Comparison of ENCODE assay signal across 2 cellular contexts in genomic region chr11:70078796-70079616, GRCh38.
TF ChIP-seq lines count a peak whose summit lies in the region.

No MANE protein-coding gene starts in this region.

TF ChIP-seq in SK-N-SH, 30 proteins besides CTCF, POLR2A, EP300 and RAD21 (continued from another document):
- TF ChIP-seq, protein P1, sequence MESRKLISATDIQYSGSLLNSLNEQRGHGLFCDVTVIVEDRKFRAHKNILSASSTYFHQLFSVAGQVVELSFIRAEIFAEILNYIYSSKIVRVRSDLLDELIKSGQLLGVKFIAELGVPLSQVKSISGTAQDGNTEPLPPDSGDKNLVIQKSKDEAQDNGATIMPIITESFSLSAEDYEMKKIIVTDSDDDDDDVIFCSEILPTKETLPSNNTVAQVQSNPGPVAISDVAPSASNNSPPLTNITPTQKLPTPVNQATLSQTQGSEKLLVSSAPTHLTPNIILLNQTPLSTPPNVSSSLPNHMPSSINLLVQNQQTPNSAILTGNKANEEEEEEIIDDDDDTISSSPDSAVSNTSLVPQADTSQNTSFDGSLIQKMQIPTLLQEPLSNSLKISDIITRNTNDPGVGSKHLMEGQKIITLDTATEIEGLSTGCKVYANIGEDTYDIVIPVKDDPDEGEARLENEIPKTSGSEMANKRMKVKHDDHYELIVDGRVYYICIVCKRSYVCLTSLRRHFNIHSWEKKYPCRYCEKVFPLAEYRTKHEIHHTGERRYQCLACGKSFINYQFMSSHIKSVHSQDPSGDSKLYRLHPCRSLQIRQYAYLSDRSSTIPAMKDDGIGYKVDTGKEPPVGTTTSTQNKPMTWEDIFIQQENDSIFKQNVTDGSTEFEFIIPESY (IDR thresholded peaks at IDR 0.05; ENCODE audit: borderline replicate concordance, low read depth) = no peak
- TF ChIP-seq USF1 (IDR thresholded peaks at IDR 0.05; ENCODE audit: borderline replicate concordance, low read depth) = no peak
- TF ChIP-seq TAF1 (IDR thresholded peaks at IDR 0.05; ENCODE audit: borderline replicate concordance, low read depth, low read length) = no peak
- TF ChIP-seq NRF1 (IDR thresholded peaks at IDR 0.05; ENCODE audit: low read depth, low read length) = no peak
- TF ChIP-seq FOSL2 (IDR thresholded peaks at IDR 0.05; ENCODE audit: borderline replicate concordance, low read depth) = no peak
- TF ChIP-seq GABPA (IDR thresholded peaks at IDR 0.05; ENCODE audit: low read depth) = no peak
- no peak for TF ChIP-seq YY1 (IDR thresholded peaks at IDR 0.05; ENCODE audit: low read depth)
- TF ChIP-seq CHD2 (IDR thresholded peaks at IDR 0.05; ENCODE audit: low read length, partially characterized antibody) = no peak
- no peak for TF ChIP-seq RCOR1 (IDR thresholded peaks at IDR 0.05; ENCODE audit: low read length)
- no peak for TF ChIP-seq TEAD4 (IDR thresholded peaks at IDR 0.05; ENCODE audit: borderline replicate concordance, insufficient read depth)

TF ChIP-seq in SK-N-SH treated with all-trans-retinoic acid at 6 μM for 48 hours, 23 proteins besides CTCF, POLR2A, EP300 and RAD21 (continued from another document):
- no peak for TF ChIP-seq TSHZ2 (CRISPR knock-in tag; IDR thresholded peaks at IDR 0.05)
- TF ChIP-seq, protein P2, sequence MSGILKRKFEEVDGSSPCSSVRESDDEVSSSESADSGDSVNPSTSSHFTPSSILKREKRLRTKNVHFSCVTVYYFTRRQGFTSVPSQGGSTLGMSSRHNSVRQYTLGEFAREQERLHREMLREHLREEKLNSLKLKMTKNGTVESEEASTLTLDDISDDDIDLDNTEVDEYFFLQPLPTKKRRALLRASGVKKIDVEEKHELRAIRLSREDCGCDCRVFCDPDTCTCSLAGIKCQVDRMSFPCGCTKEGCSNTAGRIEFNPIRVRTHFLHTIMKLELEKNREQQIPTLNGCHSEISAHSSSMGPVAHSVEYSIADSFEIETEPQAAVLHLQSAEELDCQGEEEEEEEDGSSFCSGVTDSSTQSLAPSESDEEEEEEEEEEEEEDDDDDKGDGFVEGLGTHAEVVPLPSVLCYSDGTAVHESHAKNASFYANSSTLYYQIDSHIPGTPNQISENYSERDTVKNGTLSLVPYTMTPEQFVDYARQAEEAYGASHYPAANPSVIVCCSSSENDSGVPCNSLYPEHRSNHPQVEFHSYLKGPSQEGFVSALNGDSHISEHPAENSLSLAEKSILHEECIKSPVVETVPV (CRISPR knock-in tag; IDR thresholded peaks at IDR 0.05) = no peak
- no peak for TF ChIP-seq SNAI2 (CRISPR knock-in tag; IDR thresholded peaks at IDR 0.05)
- no peak for TF ChIP-seq RARB (CRISPR knock-in tag; IDR thresholded peaks at IDR 0.05)
- no peak for TF ChIP-seq ZFP30 (CRISPR knock-in tag; IDR thresholded peaks at IDR 0.05)
- TF ChIP-seq ZNF70 (CRISPR knock-in tag; IDR thresholded peaks at IDR 0.05) = no peak
- TF ChIP-seq CSDC2 (CRISPR knock-in tag; IDR thresholded peaks at IDR 0.05) = no peak
- no peak for TF ChIP-seq PPARA (CRISPR knock-in tag; IDR thresholded peaks at IDR 0.05; ENCODE audit: borderline replicate concordance)
- no peak for TF ChIP-seq TCF4 (CRISPR knock-in tag; IDR thresholded peaks at IDR 0.05; ENCODE audit: borderline replicate concordance)
- TF ChIP-seq, protein P3, sequence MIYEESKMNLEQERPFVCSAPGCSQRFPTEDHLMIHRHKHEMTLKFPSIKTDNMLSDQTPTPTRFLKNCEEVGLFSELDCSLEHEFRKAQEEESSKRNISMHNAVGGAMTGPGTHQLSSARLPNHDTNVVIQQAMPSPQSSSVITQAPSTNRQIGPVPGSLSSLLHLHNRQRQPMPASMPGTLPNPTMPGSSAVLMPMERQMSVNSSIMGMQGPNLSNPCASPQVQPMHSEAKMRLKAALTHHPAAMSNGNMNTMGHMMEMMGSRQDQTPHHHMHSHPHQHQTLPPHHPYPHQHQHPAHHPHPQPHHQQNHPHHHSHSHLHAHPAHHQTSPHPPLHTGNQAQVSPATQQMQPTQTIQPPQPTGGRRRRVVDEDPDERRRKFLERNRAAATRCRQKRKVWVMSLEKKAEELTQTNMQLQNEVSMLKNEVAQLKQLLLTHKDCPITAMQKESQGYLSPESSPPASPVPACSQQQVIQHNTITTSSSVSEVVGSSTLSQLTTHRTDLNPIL (CRISPR knock-in tag; IDR thresholded peaks at IDR 0.05; ENCODE audit: low read depth) = no peak
- TF ChIP-seq GLIS3 (CRISPR knock-in tag; IDR thresholded peaks at IDR 0.05) = no peak
- no peak for TF ChIP-seq ISL1 (CRISPR knock-in tag; IDR thresholded peaks at IDR 0.05)
- TF ChIP-seq ESRRG (CRISPR knock-in tag; IDR thresholded peaks at IDR 0.05) = no peak
- TF ChIP-seq ZNF8 (CRISPR knock-in tag; IDR thresholded peaks at IDR 0.05) = no peak
- TF ChIP-seq OSR1 (CRISPR knock-in tag; IDR thresholded peaks at IDR 0.05) = no peak
